14 cellular contexts compared by ENCODE assay signal in genomic region chr4:4474496-4474895, GRCh38.
"Had no signal": no experiment of that assay in that cellular context is flagged by ENCODE, and none has a peak within 500 bp of the region (broad histone marks: within the 10 kb centered on the region; RNA-seq: fewer than 3 reads in every experiment).

No MANE protein-coding gene starts in this region.

- H3K27ac ChIP-seq: transverse colon had no signal

- H3K27me3 Mint-ChIP-seq: activated CD4-positive, alpha-beta T cell treated with anti-CD3 and anti-CD28 coated beads, Interleukin-2, amount 10 ng/mL, durations not matched to agents 24 days and 14 days; activated CD8-positive, alpha-beta T cell treated with anti-CD3 and anti-CD28 coated beads for 36 hours; activated naive CD8-positive, alpha-beta T cell treated with anti-CD3 and anti-CD28 coated beads, Interleukin-2, amount 10 ng/mL, durations not matched to agents 7 days and 5 days; activated T-cell treated with anti-CD3 and anti-CD28 coated beads, Interleukin-2, amount 50 U/mL, for 24 hours; natural killer cell treated with Interleukin-12 subunit alpha and Interleukin-12 subunit beta and Interleukin-15 and Interleukin-18, amount 100 ng/mL, for 72 hours; T-cell had no signal

- H3K4me3 Mint-ChIP-seq: activated CD4-positive, alpha-beta T cell treated with anti-CD3 and anti-CD28 coated beads, Interleukin-2, amount 10 ng/mL, durations not matched to agents 24 days and 14 days; activated CD8-positive, alpha-beta T cell treated with anti-CD3 and anti-CD28 coated beads for 36 hours; activated naive CD8-positive, alpha-beta T cell treated with anti-CD3 and anti-CD28 coated beads, Interleukin-2, amount 10 ng/mL, durations not matched to agents 7 days and 5 days; activated T-cell treated with anti-CD3 and anti-CD28 coated beads, Interleukin-2, amount 50 U/mL, for 24 hours; natural killer cell treated with Interleukin-12 subunit alpha and Interleukin-12 subunit beta and Interleukin-15 and Interleukin-18, amount 100 ng/mL, for 72 hours; T-cell had no signal

- H3K27me3 ChIP-seq: transverse colon had no signal

- ATAC-seq: activated CD8-positive, alpha-beta T cell treated with anti-CD3 and anti-CD28 coated beads for 36 hours; esophagus mucosa; natural killer cell treated with Interleukin-12 subunit alpha and Interleukin-12 subunit beta and Interleukin-15 and Interleukin-18, amount 100 ng/mL, for 72 hours; stimulated activated naive CD8-positive, alpha-beta T cell treated with anti-CD3 and anti-CD28 coated beads, Interleukin-15, Interleukin-2, amounts not matched to agents 100 U/mL and 50 U/mL, for 24 hours; T-cell had no signal

- H3K9me3 ChIP-seq: transverse colon had no signal

- DNase-seq: activated CD4-positive, alpha-beta T cell treated with anti-CD3 and anti-CD28 coated beads, Interleukin-2, amount 10 ng/mL, durations not matched to agents 24 days and 14 days; activated CD8-positive, alpha-beta T cell treated with anti-CD3 and anti-CD28 coated beads for 36 hours; activated naive CD4-positive, alpha-beta T cell treated with Interleukin-2 at 50 U/mL for 16 hours; activated naive CD8-positive, alpha-beta T cell treated with anti-CD3 and anti-CD28 coated beads, Interleukin-2, amount 10 ng/mL, durations not matched to agents 7 days and 5 days; activated T-cell treated with anti-CD3 and anti-CD28 coated beads, Interleukin-2, amount 50 U/mL, for 24 hours; effector CD4-positive, alpha-beta T cell; left ventricle myocardium superior; stimulated activated CD4-positive, alpha-beta T cell treated with anti-CD3 and anti-CD28 coated beads, Interleukin-2, amount 100 ng/mL, for 24 hours; stimulated activated naive CD8-positive, alpha-beta T cell treated with anti-CD3 and anti-CD28 coated beads, Interleukin-15, Interleukin-2, amounts not matched to agents 100 U/mL and 50 U/mL, for 24 hours; T-cell; transverse colon had no signal

- H3K9me3 Mint-ChIP-seq: activated CD4-positive, alpha-beta T cell treated with anti-CD3 and anti-CD28 coated beads, Interleukin-2, amount 10 ng/mL, durations not matched to agents 24 days and 14 days; activated CD8-positive, alpha-beta T cell treated with anti-CD3 and anti-CD28 coated beads for 36 hours; activated naive CD8-positive, alpha-beta T cell treated with anti-CD3 and anti-CD28 coated beads, Interleukin-2, amount 10 ng/mL, durations not matched to agents 7 days and 5 days; activated T-cell treated with anti-CD3 and anti-CD28 coated beads, Interleukin-2, amount 50 U/mL, for 24 hours; activated T-helper 2 cell treated with anti-CD3 and anti-CD28 coated beads, Interferon-gamma antibody, Interleukin-2, Interleukin-4, amounts not matched to agents 10 μg/mL and 5 μg/mL and 100 μg/mL, durations not matched to agents 14 hours and 24 hours and 36 hours; natural killer cell treated with Interleukin-12 subunit alpha and Interleukin-12 subunit beta and Interleukin-15 and Interleukin-18, amount 100 ng/mL, for 72 hours; T-cell had no signal

- H3K4me3 ChIP-seq: transverse colon had no signal

- H3K27ac Mint-ChIP-seq: activated CD4-positive, alpha-beta T cell treated with anti-CD3 and anti-CD28 coated beads, Interleukin-2, amount 10 ng/mL, durations not matched to agents 24 days and 14 days; activated CD8-positive, alpha-beta T cell treated with anti-CD3 and anti-CD28 coated beads for 36 hours; activated naive CD8-positive, alpha-beta T cell treated with anti-CD3 and anti-CD28 coated beads, Interleukin-2, amount 10 ng/mL, durations not matched to agents 7 days and 5 days; activated T-cell treated with anti-CD3 and anti-CD28 coated beads, Interleukin-2, amount 50 U/mL, for 24 hours; activated T-helper 2 cell treated with anti-CD3 and anti-CD28 coated beads, Interferon-gamma antibody, Interleukin-2, Interleukin-4, amounts not matched to agents 10 μg/mL and 5 μg/mL and 100 μg/mL, durations not matched to agents 14 hours and 24 hours and 36 hours; natural killer cell treated with Interleukin-12 subunit alpha and Interleukin-12 subunit beta and Interleukin-15 and Interleukin-18, amount 100 ng/mL, for 72 hours; T-cell had no signal
